Comparison of ENCODE assay signal across 13 cellular contexts in the genomic region with DNA sequence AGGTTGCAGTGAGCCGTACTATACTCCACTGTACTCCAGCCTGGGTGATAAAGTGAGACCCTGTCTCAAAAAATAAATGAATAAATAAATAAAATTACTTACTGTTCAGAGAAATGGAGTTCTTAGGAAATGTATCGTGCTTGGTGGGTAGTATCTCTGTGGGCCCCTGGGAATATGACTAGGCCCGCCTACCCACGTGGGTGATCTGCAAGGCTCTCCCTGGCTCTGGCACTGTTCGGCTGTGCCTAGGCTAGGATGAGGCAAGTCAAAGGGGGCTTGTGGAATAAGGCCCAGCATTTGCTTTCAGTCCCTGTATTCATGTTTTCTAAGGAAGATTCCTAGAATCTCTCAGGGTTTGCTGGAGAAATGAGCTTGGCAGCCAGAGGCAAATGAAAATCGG. TPM values are rescaled to one million over a fixed set of nuclear protein-coding genes. Genes with fewer than 3 reads are reported as not detected.
A peak's percentile ranks its signal among the peaks of the same experiment; 100 is the strongest.
DNase-seq lines count a peak whose midpoint lies in the region; ATAC-seq and TF ChIP-seq lines count a peak whose summit lies in the region.
"Had no signal": no experiment of that assay in that cellular context is flagged by ENCODE, and none has a peak within 500 bp of the region (broad histone marks: within the 10 kb centered on the region; RNA-seq: fewer than 3 reads in every experiment).

No MANE protein-coding gene starts in this region.

- H3K4me1 ChIP-seq in IMR-90 (ENCODE audit: control insufficient read depth, insufficient read depth, low read length) = peaks cover 25% of the 10 kb centered on the region
- H3K4me1 ChIP-seq in mesendoderm (ENCODE audit: control insufficient read depth, low read depth, low read length) = peaks cover 8% of the 10 kb centered on the region
- H3K4me1 ChIP-seq in stomach = peaks cover 27 to 64% (median 44%) of the 10 kb centered on the region in 4 donors

- H3K27me3 ChIP-seq in IMR-90 (ENCODE audit: control insufficient read depth, insufficient read depth, low read length) (no peaks in the 10 kb centered on the region), mesendoderm (ENCODE audit: insufficient read depth, low read length, poor library complexity) (no peaks in the 10 kb centered on the region), stomach (no peaks in the 10 kb centered on the region)

- H2AK5ac ChIP-seq in IMR-90 (ENCODE audit: low read depth, low read length) (peak overlapping the region; percentile 55; the same call in 1 of the 2 replicates), mesendoderm (ENCODE audit: low read length) (no peak overlapping the region)

- intact Hi-C loops in IMR-90 (cut with micrococcal nuclease) (no loop called here), stomach (cut with DNase I; ENCODE audit: low total_unique reads) (no loop called here)

- no peaks in the 10 kb centered on the region for H3K79me2 ChIP-seq in mesendoderm (ENCODE audit: control insufficient read depth, insufficient read depth, low read length)

- BruUV-seq in IMR-90 (replicated peaks; lab: Mats Ljungman, UMichigan) = no TSS peak

- no peak for TF ChIP-seq RAD21 in IMR-90 (IDR thresholded peaks at IDR 0.05; ENCODE audit: low read length)

- peak overlapping the region; percentile 10; the same call in 1 of the 2 replicates for H3K23ac ChIP-seq in IMR-90 (ENCODE audit: low read depth, low read length)
- H3K23ac ChIP-seq in mesendoderm (ENCODE audit: low read length) = no peak overlapping the region

- DNase-seq in IMR-90 (no peak), mesendoderm (no peak), stomach (no peak), NCI-H526 treated with DMSO at 0.1 percent for 48 hours (lab: John Stamatoyannopoulos, UW) (no peak), omental fat pad (ENCODE audit: low spot score) (no peak)
- DNase-seq in stimulated activated naive CD8-positive, alpha-beta T cell treated with anti-CD3 and anti-CD28 coated beads, Interleukin-15, Interleukin-2, amounts not matched to agents 100 U/mL and 50 U/mL, for 24 hours = no peak
- DNase-seq: activated CD4-positive, alpha-beta T cell treated with anti-CD3 and anti-CD28 coated beads for 1 hour; activated T-cell treated with anti-CD3 and anti-CD28 coated beads, Interleukin-2, amount 50 U/mL, for 72 hours; NCI-H1048; NCI-H524 treated with DMSO at 0.1 percent for 48 hours; retina had no signal

- H2AFZ ChIP-seq in IMR-90 (replicated peaks; ENCODE audit: low read length, poor library complexity) = peak overlapping the region; percentile 26

- H3K9me3 Mint-ChIP-seq in brain = no peaks in the 10 kb centered on the region
- H3K9me3 Mint-ChIP-seq: activated T-cell treated with anti-CD3 and anti-CD28 coated beads, Interleukin-2, amount 50 U/mL, for 72 hours had no signal

- TF ChIP-seq EP300 in stomach (IDR thresholded peaks at IDR 0.05) = no peak

- H4K8ac ChIP-seq in IMR-90 (ENCODE audit: low read depth in 2 of 2, low read length in 2 of 2) (peak overlapping the region; percentile 52 to 73; a peak in 2 of 4 replicates), mesendoderm (ENCODE audit: low read depth, low read length) (no peak overlapping the region)

- no peak overlapping the region; the same call in 1 of the 2 replicates for H4K91ac ChIP-seq in IMR-90 (ENCODE audit: insufficient read depth, low read depth, low read length)

- no peaks in the 10 kb centered on the region for H3K36me3 Mint-ChIP-seq in brain

- dilution Hi-C loops in IMR-90 (cut with HindIII; ENCODE audit: low sequenced_read_pairs, unreplicated experiment) = no loop called here

- in situ Hi-C loops in IMR-90 (cut with MboI; ENCODE audit: low sequenced_read_pairs) = loop anchor here (10.0 kb wide), 1 partner anchor 67 kb away; no protein-coding TSS in a partner anchor

- CTCF ChIA-PET in IMR-90 (lab: Yijun Ruan, JAX) = interaction anchor here (1.5 to 6.2 kb wide), 5 partner anchors 9 to 64 kb away, joined by 3 to 103 read pairs (median 26); no protein-coding TSS in a partner anchor

- H2BK15ac ChIP-seq in IMR-90 (ENCODE audit: low read depth, low read length) (peak overlapping the region; percentile 19; the same call in 2 of the 3 replicates), mesendoderm (replicated peaks; ENCODE audit: low read depth) (no peak overlapping the region)

- ATAC-seq in IMR-90 (ENCODE audit: low read depth) (no peak), omental fat pad (ENCODE audit: low FRiP score) (no peak), HG03457 (IDR thresholded peaks at IDR 0.05; ENCODE audit: unreplicated experiment) (no peak)
- no peak for ATAC-seq in stimulated activated naive CD8-positive, alpha-beta T cell treated with anti-CD3 and anti-CD28 coated beads, Interleukin-15, Interleukin-2, amounts not matched to agents 100 U/mL and 50 U/mL, for 24 hours
- ATAC-seq: activated T-cell treated with anti-CD3 and anti-CD28 coated beads, Interleukin-2, amount 50 U/mL, for 72 hours had no signal

- H3K27ac Mint-ChIP-seq in brain = peak overlapping the region in 4 of 5 experiments; percentile 52 to 78 (median 70)
- H3K27ac Mint-ChIP-seq: activated T-cell treated with anti-CD3 and anti-CD28 coated beads, Interleukin-2, amount 50 U/mL, for 72 hours had no signal

- H3K27ac ChIP-seq in IMR-90 (ENCODE audit: insufficient read depth, low read length) (no peak overlapping the region), mesendoderm (ENCODE audit: low read depth, low read length) (peak overlapping the region; percentile 9), stomach (peak overlapping the region; percentile 48 to 95 (median 83))

- H3K79me1 ChIP-seq in IMR-90 (ENCODE audit: low read depth in 1 of 2, low read length in 2 of 2) = peaks cover 7 to 24% of the 10 kb centered on the region in 2 experiments; a peak in 2 of 4 replicates
- H3K79me1 ChIP-seq in mesendoderm (ENCODE audit: low read length) = no peaks in the 10 kb centered on the region

- H3K27me3 Mint-ChIP-seq in brain = peaks cover 35% of the 10 kb centered on the region

- no peak overlapping the region for H3K18ac ChIP-seq in IMR-90 (ENCODE audit: low read depth, low read length)
- H3K18ac ChIP-seq in mesendoderm (ENCODE audit: low read length) = no peak overlapping the region

- H4K20me1 ChIP-seq in IMR-90 (ENCODE audit: insufficient read depth, low read length) = peaks cover under 1% of the 10 kb centered on the region; the same call in 1 of the 2 replicates

- H3K4me2 ChIP-seq in IMR-90 (ENCODE audit: low read depth, low read length) (no peak overlapping the region), mesendoderm (ENCODE audit: low read length) (no peak overlapping the region)

- POLR2A ChIA-PET in IMR-90 (lab: Charles Lee; ENCODE audit: unreplicated experiment) = interaction anchor here (1.1 to 2.3 kb wide), 2 partner anchors 43 kb away, joined by 5 to 7 read pairs; partner anchors contain the start of gene PHLDA3

- H3K36me3 ChIP-seq in IMR-90 (ENCODE audit: control insufficient read depth, insufficient read depth, low read length) (no peaks in the 10 kb centered on the region), mesendoderm (ENCODE audit: control insufficient read depth, insufficient read depth, low read length) (no peaks in the 10 kb centered on the region), stomach (no peaks in the 10 kb centered on the region)

- H3K9me1 ChIP-seq in IMR-90 (ENCODE audit: insufficient read depth, low read length) = peaks cover 19% of the 10 kb centered on the region

- H3K4me3 Mint-ChIP-seq in brain = no peak overlapping the region
- H3K4me3 Mint-ChIP-seq: activated T-cell treated with anti-CD3 and anti-CD28 coated beads, Interleukin-2, amount 50 U/mL, for 72 hours had no signal

- H3K4me3 ChIP-seq in IMR-90 (ENCODE audit: insufficient read depth, low read depth, low read length) (no peak overlapping the region), mesendoderm (ENCODE audit: low read length) (no peak overlapping the region), stomach (no peak overlapping the region)

- no peak overlapping the region for H2AK9ac ChIP-seq in IMR-90 (replicated peaks; ENCODE audit: low read depth, low read length, poor library complexity)

- peaks cover 23% of the 10 kb centered on the region for H3K4me1 Mint-ChIP-seq in brain

- H4K5ac ChIP-seq in IMR-90 (ENCODE audit: low read depth, low read length) = 0 out of 2 replicates have a peak overlapping the region, but pooled peaks have one; percentile 23
- H4K5ac ChIP-seq in mesendoderm (ENCODE audit: low read length) = no peak overlapping the region

- no peak for TF ChIP-seq POLR2A in IMR-90 (IDR thresholded peaks at IDR 0.05; ENCODE audit: low read depth, low read length)
- no peak for TF ChIP-seq POLR2A in stomach (IDR thresholded peaks at IDR 0.05)

- H2BK120ac ChIP-seq in IMR-90 (ENCODE audit: low read depth, low read length) = peak overlapping the region; percentile 63; the same call in 1 of the 2 replicates
- H2BK120ac ChIP-seq in mesendoderm (ENCODE audit: low read depth, low read length) = no peak overlapping the region

- H3K56ac ChIP-seq in IMR-90 (ENCODE audit: extremely low read depth, insufficient read depth, low read length) (no peak overlapping the region), mesendoderm (ENCODE audit: low read length) (peak overlapping the region; percentile 66)

- no peak for TF ChIP-seq CTCF in IMR-90 (conservative IDR thresholded peaks at IDR 0.05; ENCODE audit: low read depth, low read length)
- no peak for TF ChIP-seq CTCF in brain (conservative IDR thresholded peaks at IDR 0.05)
- no peak for TF ChIP-seq CTCF in stomach (IDR thresholded peaks at IDR 0.05)
- TF ChIP-seq CTCF in omental fat pad (IDR thresholded peaks at IDR 0.05) = no peak

- H3K4ac ChIP-seq in IMR-90 (ENCODE audit: low read depth, low read length) (peak overlapping the region; percentile 38; the same call in 1 of the 2 replicates), mesendoderm (ENCODE audit: low read depth, low read length) (peak overlapping the region; percentile 56)

- H3K9ac ChIP-seq in IMR-90 (ENCODE audit: low read depth, low read length) = no peak overlapping the region
- peak overlapping the region; percentile 16 for H3K9ac ChIP-seq in mesendoderm (ENCODE audit: low read length)

- H3K9me3 ChIP-seq in IMR-90 (ENCODE audit: control insufficient read depth, insufficient read depth, low read length) (no peaks in the 10 kb centered on the region), stomach (no peaks in the 10 kb centered on the region)

- WGBS in IMR-90 (ENCODE audit: extremely low coverage in 2 of 2, insufficient read length in 1 of 2), 2 experiments = 56% methylated on average over 4 of the region's 6 CpGs; no CpG with 5 or more reads in 1 of the 2 experiments
- WGBS in mesendoderm (ENCODE audit: extremely low coverage, insufficient coverage, low lambda C conversion rate) = no CpG with 5 or more reads among the region's 6 CpGs
- 67 to 74% (median 74%) methylated on average over 6 of the region's 6 CpGs for WGBS in stomach, 5 donors

- H2BK20ac ChIP-seq in IMR-90 (ENCODE audit: low read depth, low read length) = peak overlapping the region; percentile 33; the same call in 1 of the 2 replicates

- H2BK5ac ChIP-seq in IMR-90 (ENCODE audit: low read depth, low read length, poor library complexity, severe bottlenecking) = no peak overlapping the region
- no peak overlapping the region for H2BK5ac ChIP-seq in mesendoderm (ENCODE audit: low read length)

- no peak overlapping the region; the same call in 1 of the 2 replicates for H3K14ac ChIP-seq in IMR-90 (replicated peaks; ENCODE audit: low read depth, low read length)

RNA-seq across cellular contexts. Expression of gene CSRP1, which starts 4.5 kb away (rescaled TPM):
- total RNA-seq in IMR-90 (2012; rRNA removed) (1,498 and 1,861 TPM in 2 replicates), stomach (1,000 to 10,000 TPM in 2 of 5 donors, 100 to 1,000 TPM in 3; 304 to 2,162 (median 853) TPM), omental fat pad (100 to 1,000 TPM; 258 to 670 (median 416) TPM)
- polyA plus RNA-seq in IMR-90 (2012; rRNA removed) (948 and 1,037 TPM in 2 replicates), brain (ENCODE audit: insufficient read depth, low read depth, low replicate concordance) (599 TPM), stomach (100 to 1,000 TPM; 220 to 641 (median 274) TPM)
- polyA plus RNA-seq in IMR-90 (2012; cell fraction: cytosol; rRNA removed) = 955 and 1,043 TPM in 2 replicates
- 737 and 1,227 TPM in 2 replicates for polyA plus RNA-seq in IMR-90 (2012; cell fraction: nucleus; rRNA removed; ENCODE audit: low replicate concordance)
- 54.9 TPM for polyA plus RNA-seq in mesendoderm (2013, experiment 1 of 2)
- 61.7 TPM for polyA plus RNA-seq in mesendoderm (2013, experiment 2 of 2)

RNA-seq across cellular contexts. Expression of gene NAV1, which starts 27.5 kb away (rescaled TPM):
- 14.0 and 14.4 TPM in 2 replicates for total RNA-seq in IMR-90 (2012; rRNA removed)
- polyA plus RNA-seq in IMR-90 (2012; rRNA removed) = 23.1 and 23.6 TPM in 2 replicates
- 11.8 and 15.2 TPM in 2 replicates for polyA plus RNA-seq in IMR-90 (2012; cell fraction: cytosol; rRNA removed)
- 31.9 and 47.5 TPM in 2 replicates for polyA plus RNA-seq in IMR-90 (2012; cell fraction: nucleus; rRNA removed; ENCODE audit: low replicate concordance)
- polyA plus RNA-seq in brain (ENCODE audit: insufficient read depth, low read depth, low replicate concordance) = 55.4 TPM
- 8.1 TPM for polyA plus RNA-seq in mesendoderm (2013, experiment 1 of 2)
- 8.5 TPM for polyA plus RNA-seq in mesendoderm (2013, experiment 2 of 2)
- total RNA-seq in stomach = 10 to 100 TPM in 4 of 5 donors, 1 to 10 TPM in 1; 8.2 to 33.0 (median 17.3) TPM
- polyA plus RNA-seq in stomach = 1 to 10 TPM; 3.0 to 4.7 (median 4.7) TPM
- total RNA-seq in omental fat pad = 10 to 100 TPM; 26.0 to 84.1 (median 67.6) TPM

RNA-seq across cellular contexts. Expression of gene PHLDA3, which starts 42.4 kb away (rescaled TPM):
- total RNA-seq in IMR-90 (2012; rRNA removed) (41.6 and 44.2 TPM in 2 replicates), stomach (10 to 100 TPM in 4 of 5 donors, 1 to 10 TPM in 1; 4.0 to 66.5 (median 12.7) TPM), omental fat pad (100 to 1,000 TPM in 3 of 4 donors, 10 to 100 TPM in 1; 95.2 to 392 (median 148) TPM)
- polyA plus RNA-seq in IMR-90 (2012; rRNA removed) (102 and 122 TPM in 2 replicates), brain (ENCODE audit: insufficient read depth, low read depth, low replicate concordance) (29.9 TPM), stomach (10 to 100 TPM; 21.5 to 45.4 (median 29.9) TPM)
- 50.7 and 178 TPM in 2 replicates for polyA plus RNA-seq in IMR-90 (2012; cell fraction: cytosol; rRNA removed)
- polyA plus RNA-seq in IMR-90 (2012; cell fraction: nucleus; rRNA removed; ENCODE audit: low replicate concordance) = 49.6 and 125 TPM in 2 replicates
- 6.4 TPM for polyA plus RNA-seq in mesendoderm (2013, experiment 1 of 2)
- polyA plus RNA-seq in mesendoderm (2013, experiment 2 of 2) = 6.0 TPM
